In genomic region chr1:165025805-165026204, GRCh38 we compare ENCODE assay signal across 8 cellular contexts.
"Had no signal": no experiment of that assay in that cellular context is flagged by ENCODE, and none has a peak within 500 bp of the region (broad histone marks: within the 10 kb centered on the region; RNA-seq: fewer than 3 reads in every experiment).

No MANE protein-coding gene starts in this region.

- H3K27ac ChIP-seq: GM23248 had no signal

- H3K9ac ChIP-seq: GM23248 had no signal

- H2AFZ ChIP-seq: GM23248, GM23338 had no signal

- H3K4me3 ChIP-seq: GM23248, GM23338, HAP-1 had no signal

- H3K4me2 ChIP-seq: GM23338 had no signal

- DNase-seq: GM23248, GOT3, H7, H9, HCEC 1CT, HFFc6 had no signal

- H3K9me3 ChIP-seq: HAP-1 had no signal

- H3K36me3 ChIP-seq: HAP-1 had no signal
